1 cellular context compared by ENCODE assay signal in the genomic region with DNA sequence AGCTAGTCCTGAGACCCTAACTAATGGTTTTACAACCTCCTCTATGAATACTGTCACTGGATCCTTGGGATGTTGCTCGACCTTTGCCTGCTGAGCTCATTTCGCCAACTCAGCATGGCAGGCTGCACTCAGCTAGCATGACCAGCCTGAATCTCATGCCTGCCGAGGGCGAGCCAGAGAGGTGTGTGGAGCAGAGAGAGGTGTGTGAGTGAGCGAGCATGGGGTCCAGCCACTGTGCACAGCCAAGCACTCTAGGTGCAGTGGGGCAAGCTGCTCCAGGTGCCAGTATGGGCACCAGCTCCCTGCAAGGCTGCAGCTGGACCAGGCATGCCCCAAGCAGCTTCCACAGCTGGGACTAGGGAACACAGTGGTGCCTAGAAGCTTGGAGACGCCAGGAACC.
A peak's percentile ranks its signal among the peaks of the same experiment; 100 is the strongest.
TF ChIP-seq lines count a peak whose summit lies in the region.

No MANE protein-coding gene starts in this region.

TF ChIP-seq in H1, 55 proteins besides CTCF, POLR2A, EP300 and RAD21:
- peak; percentile 64; the same call in 1 of the 2 replicates for TF ChIP-seq MAFK (IDR thresholded peaks at IDR 0.05; ENCODE audit: low read depth, low read length)
- TF ChIP-seq BACH1 (IDR thresholded peaks at IDR 0.05; ENCODE audit: low read length) = no peak
- no peak for TF ChIP-seq FOSL1 (IDR thresholded peaks at IDR 0.05; ENCODE audit: insufficient read depth, low read depth, low read length)
- TF ChIP-seq CEBPB (IDR thresholded peaks at IDR 0.05; ENCODE audit: low read depth, low read length) = no peak
- no peak for TF ChIP-seq POLR2AphosphoS5 (IDR thresholded peaks at IDR 0.05; ENCODE audit: low read depth, low read length)
- no peak for TF ChIP-seq ASH2L (IDR thresholded peaks at IDR 0.05; ENCODE audit: low read length)
TF ChIP-seq in H1: peak in this region for 1.
